ENCODE assay signal across 8 cellular contexts in the genomic region with DNA sequence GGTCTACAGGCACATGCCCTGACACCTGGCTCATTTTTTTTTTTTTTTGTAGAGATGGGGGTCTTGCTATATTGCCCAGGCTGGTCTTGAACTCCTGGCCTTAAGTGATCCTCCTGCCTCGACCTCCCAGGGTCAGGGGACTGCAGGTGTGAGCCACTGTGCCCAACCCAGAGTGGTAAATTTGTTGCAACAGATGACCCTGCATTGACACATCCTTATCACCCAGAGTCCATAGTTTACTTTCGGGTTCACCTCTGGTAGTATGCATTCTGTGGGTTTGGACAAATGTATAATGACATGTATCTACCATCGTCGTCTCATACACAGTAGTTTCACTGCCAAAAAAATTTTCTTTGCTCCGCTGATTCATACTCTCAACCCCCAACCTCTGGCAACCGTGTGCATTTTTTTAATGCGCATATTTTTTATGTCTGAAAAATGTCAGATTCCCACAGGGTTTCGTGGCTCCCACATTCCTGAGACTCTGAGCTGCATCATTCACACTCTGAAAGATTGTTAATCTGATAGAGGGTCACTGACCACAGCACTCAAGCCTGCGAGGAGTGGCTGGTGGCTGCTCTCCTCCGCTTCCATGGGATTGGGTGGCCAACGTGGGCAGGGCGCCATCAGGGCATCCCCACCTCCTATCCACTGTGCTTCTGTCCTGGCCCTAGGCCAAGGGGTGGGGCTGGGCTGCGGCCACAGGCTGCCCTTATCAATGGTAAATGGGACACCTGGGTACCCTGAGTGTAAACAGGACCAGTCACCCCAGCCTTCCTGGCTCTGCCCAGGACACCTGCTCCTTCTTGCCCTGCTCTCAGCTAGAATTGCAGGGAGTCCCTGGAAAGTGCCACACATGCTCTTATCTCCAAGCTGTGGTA. TPM values are rescaled to one million over a fixed set of nuclear protein-coding genes. Genes with fewer than 3 reads are reported as not detected.
DNase-seq lines count a peak whose midpoint lies in the region; ATAC-seq and TF ChIP-seq lines count a peak whose summit lies in the region.

No MANE protein-coding gene starts in this region.

- 15 to 54% methylated on average over 13 of the region's 13 CpGs for WGBS in sigmoid colon, 2 donors

- CTCF ChIA-PET in Panc1 (lab: Charles Lee): no interaction called here

- H3K27ac ChIP-seq in Panc1 (ENCODE audit: low read length): peak overlapping the region; percentile 72
- peak overlapping the region; percentile 10 to 71 (median 50) for H3K27ac ChIP-seq in sigmoid colon

- in situ Hi-C loops in Panc1 (cut with HindIII; ENCODE audit: low pct_unique_long_range_greater_than_20kb, low sequenced_read_pairs): no loop called here

- H3K4me3 ChIP-seq in Panc1 (ENCODE audit: low read depth in 2 of 2, low read length in 2 of 2) (no peak overlapping the region), sigmoid colon (no peak overlapping the region)

- no peak for TF ChIP-seq POLR2A in sigmoid colon (IDR thresholded peaks at IDR 0.05)

- H3K9me3 ChIP-seq in Panc1 (ENCODE audit: control insufficient read depth, insufficient read depth, low read depth, low read length) (no peaks in the 10 kb centered on the region), sigmoid colon (no peaks in the 10 kb centered on the region)

- H3K36me3 ChIP-seq in Panc1 (ENCODE audit: control insufficient read depth, insufficient read depth, low read length): no peaks in the 10 kb centered on the region
- H3K36me3 ChIP-seq in sigmoid colon: peaks cover 0 to 14% (median 8%) of the 10 kb centered on the region in 4 donors

- H3K4me1 ChIP-seq in Panc1 (ENCODE audit: control insufficient read depth, insufficient read depth, low read length) (peaks cover 72% of the 10 kb centered on the region), sigmoid colon (peaks cover 0 to 84% (median 69%) of the 10 kb centered on the region in 4 donors)

- peak; percentile 72 for ATAC-seq in Panc1

- DNase-seq in GM04504 (ENCODE audit: low read depth) (peak; percentile 96), Panc1 (ENCODE audit: low read depth, low spot score) (no peak), fibroblast of peridontal ligament (ENCODE audit: extremely low read depth) (peak; percentile 97), sigmoid colon (no peak), Kasumi-1 (lab: John Stamatoyannopoulos, UW) (no peak)
- DNase-seq in central memory CD4-positive, alpha-beta T cell: no peak
- DNase-seq in stimulated activated CD8-positive, alpha-beta memory T cell treated with anti-CD3 and anti-CD28 coated beads, Interleukin-4, amount 100 ng/mL, for 48 hours: no peak
- no peak for DNase-seq in activated naive CD4-positive, alpha-beta T cell (lab: John Stamatoyannopoulos, UW)

- POLR2A ChIA-PET in Panc1 (lab: Charles Lee): no interaction called here

- no peak for TF ChIP-seq CTCF in Panc1 (IDR thresholded peaks at IDR 0.05)
- TF ChIP-seq CTCF in sigmoid colon (IDR thresholded peaks at IDR 0.05): no peak

- TF ChIP-seq EP300 in sigmoid colon (IDR thresholded peaks at IDR 0.05): no peak

- no TSS peak for BruUV-seq in Panc1 (replicated peaks; lab: Mats Ljungman, UMichigan)

- H3K27me3 ChIP-seq in Panc1 (ENCODE audit: control insufficient read depth, insufficient read depth, low read length) (no peaks in the 10 kb centered on the region), sigmoid colon (no peaks in the 10 kb centered on the region)

- intact Hi-C loops in Panc1 (cut with micrococcal nuclease; ENCODE audit: unreplicated experiment): no loop called here
- intact Hi-C loops in sigmoid colon (cut with DNase I): loop anchor here (5.0 kb wide), 1 partner anchor 40 kb away; no protein-coding TSS in a partner anchor

RNA-seq across cellular contexts. Expression of gene NDST1, which starts 9.6 kb away (rescaled TPM):
- 142 TPM for total RNA-seq in Panc1 (2021; ENCODE audit: unreplicated experiment)
- polyA plus RNA-seq in Panc1 (2012; ENCODE audit: insufficient read length): 80.5 TPM
- total RNA-seq in sigmoid colon: 10 to 100 TPM; 26.5 to 74.8 (median 43.7) TPM
- polyA plus RNA-seq in sigmoid colon: 10 to 100 TPM in 2 of 3 donors, 1 to 10 TPM in 1; 5.4 to 39.4 (median 13.9) TPM

Comparison
In these comparisons a context has a peak if more than half of its experiments do, and no peak if none do; other contexts are left out.
1. DNase-seq: peak in GM04504 (single experiment) and fibroblast of peridontal ligament (single experiment); none in Panc1 (single experiment), sigmoid colon (single experiment), Kasumi-1 (0 of 2), central memory CD4-positive, alpha-beta T cell (single experiment), stimulated activated CD8-positive, alpha-beta memory T cell treated with anti-CD3 and anti-CD28 coated beads, Interleukin-4, amount 100 ng/mL, for 48 hours (single experiment) and activated naive CD4-positive, alpha-beta T cell (0 of 4).